ENCODE assay signal across 9 cellular contexts in the genomic region with DNA sequence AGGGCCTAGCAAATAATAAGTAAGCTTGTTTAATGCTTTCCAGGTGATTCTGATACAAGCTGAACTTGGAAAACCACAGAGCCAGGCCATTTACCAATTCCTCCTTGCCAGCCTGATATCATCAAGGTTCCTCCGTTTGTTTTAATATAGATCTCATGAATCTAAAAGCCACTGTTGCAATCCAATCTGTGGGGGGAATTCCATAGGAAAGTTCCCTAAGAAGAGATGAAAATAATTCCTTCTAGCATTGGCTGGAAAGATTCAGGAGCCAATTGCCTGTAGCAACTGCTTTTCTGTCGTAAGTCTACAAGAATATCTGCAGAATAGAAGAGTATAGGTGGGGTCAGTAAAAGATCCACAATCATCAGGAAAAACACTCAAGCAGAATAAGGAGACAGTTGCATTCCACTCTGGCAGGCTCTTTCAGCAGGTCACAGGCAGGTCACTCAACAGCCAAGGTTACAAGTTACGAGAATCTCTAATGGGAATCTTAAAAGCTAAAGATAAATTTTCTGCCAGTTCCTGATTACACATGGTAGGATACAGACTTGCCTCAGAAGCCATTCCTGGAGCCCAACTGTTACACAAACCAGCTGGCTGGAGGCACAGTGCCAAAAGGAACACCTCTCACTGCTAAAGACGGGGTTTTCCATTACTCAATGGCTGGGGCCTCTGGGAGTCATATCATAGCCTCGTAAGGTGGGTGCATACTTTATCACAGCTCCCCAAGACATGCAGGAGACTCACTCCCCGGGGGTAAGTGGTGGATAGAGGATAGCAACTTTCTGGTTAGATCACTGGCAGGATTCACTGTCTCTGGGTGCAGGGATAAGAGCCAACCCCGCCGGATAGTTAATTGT. TPM values are rescaled to one million over a fixed set of nuclear protein-coding genes. Genes with fewer than 3 reads are reported as not detected.
DNase-seq lines count a peak whose midpoint lies in the region; ATAC-seq and TF ChIP-seq lines count a peak whose summit lies in the region.
"Had no signal": no experiment of that assay in that cellular context is flagged by ENCODE, and none has a peak within 500 bp of the region (broad histone marks: within the 10 kb centered on the region; RNA-seq: fewer than 3 reads in every experiment).

No MANE protein-coding gene starts in this region.

- no peak overlapping the region for H3K4me3 ChIP-seq in HFF-Myc (replicated peaks; ENCODE audit: low read depth, low read length)
- H3K4me3 ChIP-seq in brain microvascular endothelial cell (ENCODE audit: low read depth, low read length), result no peak overlapping the region
- H3K4me3 ChIP-seq in stomach, result no peak overlapping the region
- H3K4me3 ChIP-seq in Karpas-422 (ENCODE audit: low read length), result no peak overlapping the region
- H3K4me3 ChIP-seq: SK-N-MC had no signal

- TF ChIP-seq CTCF in HFF-Myc (IDR thresholded peaks at IDR 0.05; ENCODE audit: low read depth, low read length, missing control alignments) (no peak), brain microvascular endothelial cell (IDR thresholded peaks at IDR 0.05; ENCODE audit: low read depth, low read length, missing control alignments) (no peak), stomach (IDR thresholded peaks at IDR 0.05) (no peak)

- H3K27ac ChIP-seq in brain microvascular endothelial cell (peak overlapping the region; percentile 41), stomach (peak overlapping the region in 4 of 5 donors; percentile 4 to 50 (median 30)), Karpas-422 (ENCODE audit: low read length) (no peak overlapping the region)
- H3K27ac ChIP-seq: SK-N-MC had no signal

- DNase-seq in HFF-Myc (ENCODE audit: extremely low read depth, low read depth) (peak; percentile 55), brain microvascular endothelial cell (peak; percentile 82), inferior parietal cortex (ENCODE audit: extremely low spot score) (peak; percentile 57), stomach (peak; percentile 65), GM19238 (ENCODE audit: insufficient read length, low spot score) (no peak), Karpas-422 (no peak), middle frontal gyrus (ENCODE audit: extremely low spot score, low spot score) (no peak)

- H3K4me1 ChIP-seq in stomach, result peaks cover 0 to 28% (median 15%) of the 10 kb centered on the region in 4 donors
- 0 out of 2 replicates have a peak, but pooled peaks cover 5% of the 10 kb centered on the region for H3K4me1 ChIP-seq in Karpas-422 (ENCODE audit: low read length)

- ATAC-seq in HG03439 (IDR thresholded peaks at IDR 0.05; ENCODE audit: unreplicated experiment), result no peak

- H2AFZ ChIP-seq in Karpas-422 (ENCODE audit: low read length), result no peak overlapping the region

- in situ Hi-C loops in brain microvascular endothelial cell (cut with HindIII; ENCODE audit: low pct_ligation_motif_present, low sequenced_read_pairs), result no loop called here

- TF ChIP-seq POLR2A in stomach (IDR thresholded peaks at IDR 0.05), result no peak

- intact Hi-C loops in stomach (cut with DNase I; ENCODE audit: low total_unique reads), result no loop called here

- no peak overlapping the region for H3K9ac ChIP-seq in Karpas-422 (ENCODE audit: low read length)

- WGBS in stomach, 5 donors, result 30 to 44% (median 34%) methylated on average over 8 of the region's 8 CpGs

- TF ChIP-seq EP300 in stomach (IDR thresholded peaks at IDR 0.05), result peak; percentile 44

- H3K36me3 ChIP-seq in brain microvascular endothelial cell (replicated peaks), result peaks cover 6% of the 10 kb centered on the region
- H3K36me3 ChIP-seq in stomach, result peaks cover 0 to 10% (median 0%) of the 10 kb centered on the region in 4 donors
- peaks cover 31% of the 10 kb centered on the region; the same call in 1 of the 2 replicates for H3K36me3 ChIP-seq in Karpas-422 (ENCODE audit: insufficient read depth, low read length)

- peaks cover 83% of the 10 kb centered on the region for H3K79me2 ChIP-seq in Karpas-422 (ENCODE audit: low read length)

- H3K9me3 ChIP-seq in stomach, result no peaks in the 10 kb centered on the region
- no peaks in the 10 kb centered on the region for H3K9me3 ChIP-seq in Karpas-422 (ENCODE audit: low read length)

- H3K27me3 ChIP-seq in brain microvascular endothelial cell (replicated peaks), result no peaks in the 10 kb centered on the region
- H3K27me3 ChIP-seq in stomach, result no peaks in the 10 kb centered on the region
- H3K27me3 ChIP-seq in Karpas-422 (ENCODE audit: low read length), result no peaks in the 10 kb centered on the region

- no peak overlapping the region for H3K4me2 ChIP-seq in Karpas-422 (ENCODE audit: low read depth, low read length, poor library complexity, severe bottlenecking)

- no peaks in the 10 kb centered on the region for H4K20me1 ChIP-seq in Karpas-422 (ENCODE audit: insufficient read depth, low read depth, low read length)

- H3K9me2 ChIP-seq in Karpas-422 (replicated peaks; ENCODE audit: insufficient read depth, low read length), result no peaks in the 10 kb centered on the region

RNA-seq across cellular contexts. Expression of a gene that starts 43.6 kb away (rescaled TPM):
- total RNA-seq in stomach, result 10 to 100 TPM in 3 of 5 donors, 1 to 10 TPM in 2; 4.5 to 16.3 (median 11.6) TPM
- polyA plus RNA-seq in stomach, result 1 to 10 TPM in 2 of 3 donors, under 1 TPM in 1; 0.92 to 1.5 (median 1.5) TPM
- total RNA-seq in Karpas-422 (2014; rRNA removed; shearing (Covaris generic); ENCODE audit: low replicate concordance), result 42.2 and 42.5 TPM in 2 replicates

RNA-seq across cellular contexts. Expression of a gene that starts 44.0 kb away (rescaled TPM):
- 100 to 1,000 TPM in 2 of 5 donors, 10 to 100 TPM in 3; 40.8 to 165 (median 59.4) TPM for total RNA-seq in stomach
- 10 to 100 TPM; 11.0 to 22.6 (median 14.7) TPM for polyA plus RNA-seq in stomach
- 85.9 and 169 TPM in 2 replicates for total RNA-seq in Karpas-422 (2014; rRNA removed; shearing (Covaris generic); ENCODE audit: low replicate concordance)

Comparison
In these comparisons a context has a peak if more than half of its experiments do, and no peak if none do; other contexts are left out.
1. DNase-seq: peak in HFF-Myc (single experiment), brain microvascular endothelial cell (single experiment), inferior parietal cortex (single experiment) and stomach (single experiment); none in GM19238 (single experiment), Karpas-422 (single experiment) and middle frontal gyrus (single experiment).